In genomic region chr2:36566887-36567286, GRCh38 we compare ENCODE assay signal across 20 cellular contexts.
"Had no signal": no experiment of that assay in that cellular context is flagged by ENCODE, and none has a peak within 500 bp of the region (broad histone marks: within the 10 kb centered on the region; RNA-seq: fewer than 3 reads in every experiment).

No MANE protein-coding gene starts in this region.

- H3K4me1 ChIP-seq: right atrium auricular region, uterus had no signal

- H3K36me3 ChIP-seq: right atrium auricular region, uterus had no signal

- H3K4me3 ChIP-seq: dorsolateral prefrontal cortex, heart left ventricle, left lung, right atrium auricular region, tibial artery, uterus had no signal

- H3K27ac ChIP-seq: heart left ventricle, left lung, right atrium auricular region, tibial artery had no signal

- ATAC-seq: activated CD8-positive, alpha-beta memory T cell treated with anti-CD3 and anti-CD28 coated beads, Interleukin-2, amount 10 ng/mL, durations not matched to agents 7 days and 5 days; activated T-cell treated with anti-CD3 and anti-CD28 coated beads, Interleukin-2, amount 50 U/mL, for 4 hours; heart left ventricle; left lung had no signal

- H3K9me3 ChIP-seq: heart left ventricle, left lung, right atrium auricular region, tibial artery, uterus had no signal

- H3K4me3 Mint-ChIP-seq: activated CD8-positive, alpha-beta memory T cell treated with anti-CD3 and anti-CD28 coated beads, Interleukin-2, amount 10 ng/mL, durations not matched to agents 7 days and 5 days; activated naive CD8-positive, alpha-beta T cell treated with anti-CD3 and anti-CD28 coated beads for 36 hours; activated T-cell treated with anti-CD3 and anti-CD28 coated beads, Interleukin-2, amount 50 U/mL, for 4 hours had no signal

- H3K27me3 ChIP-seq: dorsolateral prefrontal cortex, heart left ventricle, left lung, right atrium auricular region, tibial artery, uterus had no signal

- FAIRE-seq: endometrium, keratinocyte, small intestine had no signal

- H3K27ac Mint-ChIP-seq: activated CD8-positive, alpha-beta memory T cell treated with anti-CD3 and anti-CD28 coated beads, Interleukin-2, amount 10 ng/mL, durations not matched to agents 7 days and 5 days; activated naive CD8-positive, alpha-beta T cell treated with anti-CD3 and anti-CD28 coated beads for 36 hours had no signal

- H3K4me1 Mint-ChIP-seq: activated naive CD8-positive, alpha-beta T cell treated with anti-CD3 and anti-CD28 coated beads for 36 hours had no signal

- DNase-seq: activated CD4-positive, alpha-beta T cell treated with anti-CD3 and anti-CD28 coated beads, Interleukin-2, amount 50 U/mL, for 4 hours; activated CD4-positive, CD25-positive, alpha-beta regulatory T cell treated with anti-CD3 and anti-CD28 coated beads, Interleukin-2, amount 50 U/mL, for 72 hours; activated CD8-positive, alpha-beta memory T cell treated with anti-CD3 and anti-CD28 coated beads, Interleukin-2, amount 10 ng/mL, durations not matched to agents 7 days and 5 days; activated gamma-delta T cell treated with Interleukin-2 at 50 U/mL for 16 hours; activated naive CD8-positive, alpha-beta T cell treated with anti-CD3 and anti-CD28 coated beads for 36 hours; activated T-cell treated with anti-CD3 and anti-CD28 coated beads, Interleukin-2, amount 50 U/mL, for 4 hours; cerebellar nuclear complex; dorsolateral prefrontal cortex; foreskin melanocyte; heart left ventricle; left lung; mesenchymal stem cell; posterior cingulate gyrus; small intestine; T-helper 2 cell; tibial artery; uterus had no signal

- H3K27me3 Mint-ChIP-seq: activated CD8-positive, alpha-beta memory T cell treated with anti-CD3 and anti-CD28 coated beads, Interleukin-2, amount 10 ng/mL, durations not matched to agents 7 days and 5 days; activated naive CD8-positive, alpha-beta T cell treated with anti-CD3 and anti-CD28 coated beads for 36 hours had no signal

- H3K9me3 Mint-ChIP-seq: activated naive CD8-positive, alpha-beta T cell treated with anti-CD3 and anti-CD28 coated beads for 36 hours; activated T-cell treated with anti-CD3 and anti-CD28 coated beads, Interleukin-2, amount 50 U/mL, for 4 hours had no signal
